ENCODE assay signal across 16 cellular contexts in the genomic region with DNA sequence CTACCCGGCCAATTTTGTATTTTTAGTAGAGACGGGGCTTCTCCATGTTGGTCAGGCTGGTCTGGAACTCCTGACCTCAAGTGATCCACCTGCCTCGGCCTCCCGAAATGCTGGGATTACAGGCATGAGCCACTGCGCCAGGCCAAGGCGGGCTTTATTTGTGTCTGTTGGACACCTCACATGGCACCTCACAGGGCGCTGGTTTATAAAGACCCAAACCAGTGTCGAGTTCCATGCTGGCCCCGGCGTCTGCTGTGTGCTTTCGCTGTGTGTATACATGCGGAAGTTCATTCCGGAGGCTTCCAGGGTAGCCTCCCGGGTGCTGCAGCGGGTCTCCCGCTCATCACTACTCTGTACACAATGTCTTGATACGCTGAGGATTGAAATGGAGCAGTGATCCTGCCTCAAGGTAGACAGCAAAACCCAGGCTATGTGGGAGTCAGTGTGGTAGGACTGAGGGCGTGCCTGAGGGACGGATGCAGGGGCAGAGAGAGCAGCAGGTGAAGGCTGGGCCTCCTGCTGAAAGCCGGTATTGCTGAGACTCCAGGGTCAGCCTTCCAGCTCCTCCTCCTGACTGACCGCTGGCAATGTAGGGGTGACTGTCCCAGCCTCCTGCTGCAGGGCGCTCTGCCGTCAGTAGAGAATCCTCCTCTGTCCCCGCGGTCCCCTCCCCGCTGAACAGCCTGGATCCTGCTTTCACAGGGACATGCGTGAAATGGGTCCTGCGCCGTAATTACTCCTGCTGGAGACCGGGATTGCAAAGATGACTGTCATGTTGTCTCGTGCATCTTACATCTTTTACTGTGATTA.
"Had no signal": no experiment of that assay in that cellular context is flagged by ENCODE, and none has a peak within 500 bp of the region (broad histone marks: within the 10 kb centered on the region; RNA-seq: fewer than 3 reads in every experiment).

No MANE protein-coding gene starts in this region.

- H3K27me3 Mint-ChIP-seq: activated CD4-positive, alpha-beta T cell treated with anti-CD3 and anti-CD28 coated beads for 36 hours; activated CD8-positive, alpha-beta T cell treated with anti-CD3 and anti-CD28 coated beads for 36 hours had no signal

- H3K4me1 Mint-ChIP-seq: activated CD4-positive, alpha-beta T cell treated with anti-CD3 and anti-CD28 coated beads for 36 hours; stimulated activated effector memory CD8-positive, alpha-beta T cell treated with anti-CD3 and anti-CD28 coated beads, Interleukin-12 subunit alpha, Interleukin-12 subunit beta, amount 100 ng/mL, for 72 hours had no signal

- H3K27me3 ChIP-seq: esophagus squamous epithelium, ovary, SJSA1, thyroid gland had no signal

- H3K9me3 Mint-ChIP-seq: stimulated activated effector memory CD8-positive, alpha-beta T cell treated with anti-CD3 and anti-CD28 coated beads, Interleukin-12 subunit alpha, Interleukin-12 subunit beta, amount 100 ng/mL, for 72 hours had no signal

- H3K4me1 ChIP-seq: SJSA1 had no signal

- H3K9me3 ChIP-seq: esophagus squamous epithelium, ovary, SJSA1, thyroid gland had no signal

- H3K27ac ChIP-seq: esophagus squamous epithelium, ovary, SJSA1, thyroid gland had no signal

- H3K36me3 Mint-ChIP-seq: stimulated activated effector memory CD8-positive, alpha-beta T cell treated with anti-CD3 and anti-CD28 coated beads, Interleukin-12 subunit alpha, Interleukin-12 subunit beta, amount 100 ng/mL, for 72 hours had no signal

- H3K4me3 ChIP-seq: esophagus squamous epithelium, ovary, SJSA1, thyroid gland had no signal

- ATAC-seq: activated CD4-positive, alpha-beta T cell treated with anti-CD3 and anti-CD28 coated beads for 36 hours; activated CD8-positive, alpha-beta T cell treated with anti-CD3 and anti-CD28 coated beads for 36 hours; stimulated activated effector memory CD8-positive, alpha-beta T cell treated with anti-CD3 and anti-CD28 coated beads, Interleukin-12 subunit alpha, Interleukin-12 subunit beta, amount 100 ng/mL, for 72 hours had no signal

- H3K4me3 Mint-ChIP-seq: activated CD4-positive, alpha-beta T cell treated with anti-CD3 and anti-CD28 coated beads for 36 hours; activated CD8-positive, alpha-beta T cell treated with anti-CD3 and anti-CD28 coated beads for 36 hours; stimulated activated effector memory CD8-positive, alpha-beta T cell treated with anti-CD3 and anti-CD28 coated beads, Interleukin-12 subunit alpha, Interleukin-12 subunit beta, amount 100 ng/mL, for 72 hours had no signal

- H3K27ac Mint-ChIP-seq: activated CD4-positive, alpha-beta T cell treated with anti-CD3 and anti-CD28 coated beads for 36 hours; activated CD8-positive, alpha-beta T cell treated with anti-CD3 and anti-CD28 coated beads for 36 hours; stimulated activated effector memory CD8-positive, alpha-beta T cell treated with anti-CD3 and anti-CD28 coated beads, Interleukin-12 subunit alpha, Interleukin-12 subunit beta, amount 100 ng/mL, for 72 hours had no signal

- DNase-seq: activated CD4-positive, alpha-beta T cell treated with anti-CD3 and anti-CD28 coated beads for 36 hours; activated CD8-positive, alpha-beta T cell treated with anti-CD3 and anti-CD28 coated beads for 36 hours; activated naive CD4-positive, alpha-beta T cell treated with anti-CD3 and anti-CD28 coated beads, Interleukin-2, amount 50 U/mL, for 16 hours; central memory CD4-positive, alpha-beta T cell; cortex of kidney; effector CD4-positive, alpha-beta T cell; esophagus squamous epithelium; hypothalamus; midbrain; ovary; stimulated activated CD4-positive, alpha-beta T cell treated with anti-CD3 and anti-CD28 coated beads, Interleukin-12 subunit alpha, Interleukin-12 subunit beta, amount 100 ng/mL, for 4 hours; stimulated activated CD4-positive, alpha-beta T cell treated with anti-CD3 and anti-CD28 coated beads, Interleukin-2, amount 100 ng/mL, for 24 hours; T-helper 2 cell; thyroid gland had no signal

- H3K36me3 ChIP-seq: esophagus squamous epithelium, ovary, SJSA1, thyroid gland had no signal
